In the genomic region with DNA sequence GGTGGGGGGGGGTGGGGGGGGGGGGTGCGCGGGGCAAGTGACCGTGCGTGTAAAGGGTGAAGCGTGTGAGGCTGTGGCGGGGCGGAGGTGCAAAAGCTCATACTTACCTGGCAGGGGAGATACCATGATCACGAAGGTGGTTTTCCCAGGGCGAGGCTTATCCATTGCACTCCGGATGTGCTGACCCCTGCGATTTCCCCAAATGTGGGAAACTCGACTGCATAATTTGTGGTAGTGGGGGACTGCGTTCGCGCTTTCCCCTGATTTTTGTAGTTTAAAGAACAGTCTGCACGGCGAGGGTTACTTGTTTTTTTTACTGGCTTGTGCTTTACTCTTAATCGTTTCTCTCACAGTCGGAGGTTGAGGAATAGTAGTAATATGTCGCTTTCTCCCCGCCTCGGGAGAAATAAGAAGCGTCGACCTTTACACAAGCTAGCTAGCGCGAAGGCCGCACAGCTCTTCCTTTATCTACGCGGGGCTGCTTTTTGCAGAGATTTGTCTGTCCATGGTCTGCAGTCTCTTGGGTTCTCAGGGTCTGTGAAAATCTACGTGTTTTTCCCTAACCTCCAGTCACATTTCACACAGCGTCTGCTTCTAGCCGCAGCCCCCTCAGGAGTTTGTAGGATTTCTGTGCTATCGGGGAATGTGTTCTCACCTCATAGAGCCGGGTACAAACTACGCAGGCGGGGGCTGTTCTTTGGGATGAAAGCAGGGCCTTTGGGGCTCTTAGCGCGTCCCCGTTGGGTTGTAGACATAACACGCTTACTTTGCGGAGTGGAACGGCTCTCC, we compare ENCODE assay signal across 7 cellular contexts.
DNase-seq lines count a peak whose midpoint lies in the region; ATAC-seq, FAIRE-seq and TF ChIP-seq lines count a peak whose summit lies in the region.
"Not testable (repeated sequence)": the region's sequence is repeated elsewhere in the genome, so short reads cannot be mapped to it uniquely, and the experiment has no call there.

No MANE protein-coding gene starts in this region.

- H3K27me3 ChIP-seq in astrocyte (ENCODE audit: insufficient read depth, low read length) = not testable (repeated sequence)

- not testable (repeated sequence) for H3K4me1 ChIP-seq in astrocyte (ENCODE audit: insufficient read depth, low read length)

- not testable (repeated sequence) for FAIRE-seq in GM18507 (lab: Jason Lieb, UNC); astrocyte (lab: Jason Lieb, UNC)

- H3K4me2 ChIP-seq in astrocyte (ENCODE audit: low read length) = peak overlapping the region; percentile 62

- H3K27ac ChIP-seq in astrocyte (ENCODE audit: low read depth, low read length) = peak overlapping the region; percentile 58

- ATAC-seq in HG02970 (IDR thresholded peaks at IDR 0.05; ENCODE audit: low FRiP score, unreplicated experiment) = peak; percentile 93

- peak; percentile 17 for DNase-seq in GM18507 (ENCODE audit: extremely low spot score, insufficient read length, low read depth)
- DNase-seq in NCI-H187 treated with DMSO at 0.1 percent for 48 hours (lab: John Stamatoyannopoulos, UW) = peak; percentile 93
- peak; percentile 80 for DNase-seq in T-helper 2 cell treated with Interferon-gamma antibody and Interleukin-4, amounts not matched to agents 5 μg/mL and 100 μg/mL, for 36 hours (ENCODE audit: low spot score)
- peak; percentile 98 for DNase-seq in astrocyte (ENCODE audit: low read depth)
- peak; percentile 77 for DNase-seq in hepatic stellate cell (ENCODE audit: low spot score)
- DNase-seq in retina = peak; percentile 92

- not testable (repeated sequence) for H3K36me3 ChIP-seq in astrocyte (ENCODE audit: insufficient read depth, low read length)

- H3K4me3 Mint-ChIP-seq in T-helper 2 cell treated with Interferon-gamma antibody and Interleukin-4, amounts not matched to agents 5 μg/mL and 100 μg/mL, for 36 hours = peak overlapping the region; percentile 86
- H3K4me3 Mint-ChIP-seq in astrocyte (ENCODE audit: unreplicated experiment) = peak overlapping the region; percentile 51

- not testable (repeated sequence) for H3K9me3 Mint-ChIP-seq in T-helper 2 cell treated with Interferon-gamma antibody and Interleukin-4, amounts not matched to agents 5 μg/mL and 100 μg/mL, for 36 hours; astrocyte (ENCODE audit: unreplicated experiment)

- TF ChIP-seq CTCF in astrocyte (IDR thresholded peaks at IDR 0.05; ENCODE audit: insufficient read depth, low read depth, low read length) = not testable (repeated sequence)

- H2AFZ ChIP-seq in astrocyte (ENCODE audit: low read depth, low read length) = not testable (repeated sequence)

- H4K20me1 ChIP-seq in astrocyte (ENCODE audit: insufficient read depth, low read length) = not testable (repeated sequence)

- H3K36me3 Mint-ChIP-seq in T-helper 2 cell treated with Interferon-gamma antibody and Interleukin-4, amounts not matched to agents 5 μg/mL and 100 μg/mL, for 36 hours (ENCODE audit: low read depth); astrocyte (ENCODE audit: low read depth, unreplicated experiment): not testable (repeated sequence)

- H3K79me2 ChIP-seq in astrocyte (ENCODE audit: insufficient read depth, low read length) = not testable (repeated sequence)

- peaks cover 12% of the 10 kb centered on the region for H3K4me1 Mint-ChIP-seq in T-helper 2 cell treated with Interferon-gamma antibody and Interleukin-4, amounts not matched to agents 5 μg/mL and 100 μg/mL, for 36 hours (ENCODE audit: low read depth)
- not testable (repeated sequence) for H3K4me1 Mint-ChIP-seq in astrocyte (ENCODE audit: low read depth, unreplicated experiment)

- H3K27ac Mint-ChIP-seq in T-helper 2 cell treated with Interferon-gamma antibody and Interleukin-4, amounts not matched to agents 5 μg/mL and 100 μg/mL, for 36 hours = peak overlapping the region; percentile 99
- peak overlapping the region; percentile 97 for H3K27ac Mint-ChIP-seq in astrocyte (ENCODE audit: unreplicated experiment)

- not testable (repeated sequence) for H3K27me3 Mint-ChIP-seq in T-helper 2 cell treated with Interferon-gamma antibody and Interleukin-4, amounts not matched to agents 5 μg/mL and 100 μg/mL, for 36 hours (ENCODE audit: low read depth); astrocyte (ENCODE audit: low read depth, unreplicated experiment)

- H3K9me3 ChIP-seq in astrocyte (ENCODE audit: insufficient read depth, low read depth, low read length) = not testable (repeated sequence)

- not testable (repeated sequence) for H3K4me3 ChIP-seq in astrocyte (ENCODE audit: insufficient read depth, low read depth, low read length)

- peak overlapping the region; percentile 68 for H3K9ac ChIP-seq in astrocyte (ENCODE audit: low read length)

Comparison
In these comparisons a context has a peak if more than half of its experiments do, and no peak if none do; other contexts are left out.
1. DNase-seq: peak in every context shown above with its lines; median percentile 98 in astrocyte; 93 in NCI-H187 treated with DMSO at 0.1 percent for 48 hours; 92 in retina; 80 in T-helper 2 cell treated with Interferon-gamma antibody and Interleukin-4, amounts not matched to agents 5 μg/mL and 100 μg/mL, for 36 hours; 77 in hepatic stellate cell; 17 in GM18507.